In the genomic region with DNA sequence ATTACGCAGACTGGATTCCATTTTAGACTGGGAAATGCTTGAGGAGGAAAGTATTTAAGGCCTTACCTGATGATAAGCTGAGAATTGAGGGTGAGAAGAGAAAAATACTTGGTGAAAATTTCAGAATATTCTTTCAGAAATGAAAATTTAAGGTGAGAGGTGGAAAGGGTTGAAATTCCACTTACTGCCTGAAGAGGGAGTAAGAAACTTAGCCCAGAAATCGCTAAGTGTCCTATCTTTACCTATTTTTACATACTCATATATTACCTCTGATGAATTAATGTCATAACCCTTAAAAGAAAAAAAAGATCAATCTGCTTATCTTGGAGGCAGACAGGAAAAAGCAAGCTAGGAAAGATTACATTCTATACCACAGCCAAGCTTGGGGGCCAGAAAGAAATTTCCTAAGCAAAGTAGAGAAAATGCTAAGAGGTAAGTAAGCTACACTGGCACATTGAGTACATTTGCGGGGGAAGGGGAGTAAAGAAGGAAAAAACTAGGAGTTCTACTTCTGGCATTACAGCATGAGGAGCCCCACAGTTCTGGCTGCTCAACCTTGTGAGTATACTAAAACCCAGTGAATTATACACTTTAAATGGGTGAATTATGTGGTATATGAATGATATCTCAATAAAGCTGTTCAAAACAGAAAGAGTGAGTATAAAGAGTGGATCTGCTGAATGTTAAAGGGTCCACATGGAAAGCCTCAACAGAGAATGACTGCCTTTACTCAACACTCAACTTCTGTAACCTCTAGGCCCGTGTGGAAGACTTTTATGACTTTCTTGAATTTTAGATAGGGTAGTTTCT, we compare ENCODE assay signal across 9 cellular contexts. TPM values are rescaled to one million over a fixed set of nuclear protein-coding genes. Genes with fewer than 3 reads are reported as not detected.
DNase-seq lines count a peak whose midpoint lies in the region; ATAC-seq and TF ChIP-seq lines count a peak whose summit lies in the region.
"Had no signal": no experiment of that assay in that cellular context is flagged by ENCODE, and none has a peak within 500 bp of the region (broad histone marks: within the 10 kb centered on the region; RNA-seq: fewer than 3 reads in every experiment).

No MANE protein-coding gene starts in this region.

- H3K4me1 Mint-ChIP-seq in activated CD8-positive, alpha-beta memory T cell treated with anti-CD3 and anti-CD28 coated beads, Interleukin-2, amount 10 ng/mL, durations not matched to agents 7 days and 5 days = no peaks in the 10 kb centered on the region
- H3K4me1 Mint-ChIP-seq: central memory CD8-positive, alpha-beta T cell had no signal

- DNase-seq in activated CD8-positive, alpha-beta memory T cell treated with anti-CD3 and anti-CD28 coated beads, Interleukin-2, amount 10 ng/mL, durations not matched to agents 7 days and 5 days = no peak
- DNase-seq in activated CD8-positive, alpha-beta memory T cell treated with anti-CD3 and anti-CD28 coated beads, Interleukin-2, amount 50 U/mL, for 4 hours = no peak
- DNase-seq in SK-MEL-5 (ENCODE audit: low read depth, low spot score) (peak; percentile 47), transverse colon (no peak), putamen (ENCODE audit: low spot score) (no peak)

- H3K4me3 ChIP-seq in gastroesophageal sphincter (no peak overlapping the region), transverse colon (no peak overlapping the region)

- TF ChIP-seq EP300 in gastroesophageal sphincter (IDR thresholded peaks at IDR 0.05) (no peak), transverse colon (IDR thresholded peaks at IDR 0.05; ENCODE audit: low read depth) (no peak)

- 65 to 71% methylated on average over 4 of the region's 4 CpGs for WGBS in gastroesophageal sphincter (ENCODE audit: low coverage in 1 of 2), 2 donors
- 72 to 81% methylated on average over 4 of the region's 4 CpGs for WGBS in transverse colon (ENCODE audit: low coverage in 1 of 2), 2 donors

- TF ChIP-seq POLR2A in gastroesophageal sphincter (IDR thresholded peaks at IDR 0.05) (no peak), transverse colon (IDR thresholded peaks at IDR 0.05) (no peak)

- no peak overlapping the region for H3K4me3 Mint-ChIP-seq in activated CD8-positive, alpha-beta memory T cell treated with anti-CD3 and anti-CD28 coated beads, Interleukin-2, amount 10 ng/mL, durations not matched to agents 7 days and 5 days
- H3K4me3 Mint-ChIP-seq: central memory CD8-positive, alpha-beta T cell had no signal

- H3K36me3 ChIP-seq in gastroesophageal sphincter = peaks cover 0 to 66% of the 10 kb centered on the region in 2 donors
- peaks cover 0 to 87% (median 29%) of the 10 kb centered on the region in 4 donors for H3K36me3 ChIP-seq in transverse colon

- H3K27me3 ChIP-seq in gastroesophageal sphincter = no peaks in the 10 kb centered on the region
- H3K27me3 ChIP-seq in transverse colon = no peaks in the 10 kb centered on the region

- CTCF ChIA-PET in activated CD8-positive, alpha-beta memory T cell treated with anti-CD3 and anti-CD28 coated beads, Interleukin-2, amount 10 ng/mL, durations not matched to agents 7 days and 5 days (lab: Charles Lee) = interaction anchor here (0.8 to 2.6 kb wide), 13 partner anchors 8 to 163 kb away, joined by 3 to 12 read pairs (median 4); partner anchors contain the start of genes GEN1 and SMC6

- ATAC-seq in activated CD8-positive, alpha-beta memory T cell treated with anti-CD3 and anti-CD28 coated beads, Interleukin-2, amount 10 ng/mL, durations not matched to agents 7 days and 5 days = no peak
- ATAC-seq in HG02759 (IDR thresholded peaks at IDR 0.05; ENCODE audit: unreplicated experiment) = peak; percentile 65
- no peak for ATAC-seq in gastroesophageal sphincter
- ATAC-seq in GM19023 (IDR thresholded peaks at IDR 0.05; ENCODE audit: unreplicated experiment) = no peak

- TF ChIP-seq CTCF in gastroesophageal sphincter (IDR thresholded peaks at IDR 0.05) (peak; percentile 64 to 76 (median 68)), transverse colon (IDR thresholded peaks at IDR 0.05) (peak; percentile 70 to 86 (median 76))

- in situ Hi-C loops in SK-MEL-5 (cut with HindIII; ENCODE audit: low pct_unique_long_range_greater_than_20kb, low sequenced_read_pairs) = no loop called here
- in situ Hi-C loops in transverse colon (cut with MboI; ENCODE audit: low pct_ligation_motif_present in 1 of 4, low pct_unique_long_range_greater_than_20kb in 1 of 4, low sequenced_read_pairs in 3 of 4) = loop anchor here in 2 of 4 donors (25.0 kb wide), 1 partner anchor 118 kb away; no protein-coding TSS in a partner anchor

- H3K27me3 Mint-ChIP-seq in activated CD8-positive, alpha-beta memory T cell treated with anti-CD3 and anti-CD28 coated beads, Interleukin-2, amount 10 ng/mL, durations not matched to agents 7 days and 5 days = no peaks in the 10 kb centered on the region
- H3K27me3 Mint-ChIP-seq: central memory CD8-positive, alpha-beta T cell had no signal

- peak overlapping the region; percentile 36 for H3K27ac Mint-ChIP-seq in activated CD8-positive, alpha-beta memory T cell treated with anti-CD3 and anti-CD28 coated beads, Interleukin-2, amount 10 ng/mL, durations not matched to agents 7 days and 5 days

- H3K27ac ChIP-seq in gastroesophageal sphincter (no peak overlapping the region), transverse colon (no peak overlapping the region)

- peaks cover 29% of the 10 kb centered on the region for H3K36me3 Mint-ChIP-seq in activated CD8-positive, alpha-beta memory T cell treated with anti-CD3 and anti-CD28 coated beads, Interleukin-2, amount 10 ng/mL, durations not matched to agents 7 days and 5 days

- intact Hi-C loops in transverse colon (cut with DNase I; ENCODE audit: low total_unique reads) = no loop called here

- no peaks in the 10 kb centered on the region for H3K4me1 ChIP-seq in gastroesophageal sphincter
- H3K4me1 ChIP-seq in transverse colon = no peaks in the 10 kb centered on the region

- H3K9me3 ChIP-seq in gastroesophageal sphincter = no peaks in the 10 kb centered on the region
- H3K9me3 ChIP-seq in transverse colon = no peaks in the 10 kb centered on the region

- no peaks in the 10 kb centered on the region for H3K9me3 Mint-ChIP-seq in activated CD8-positive, alpha-beta memory T cell treated with anti-CD3 and anti-CD28 coated beads, Interleukin-2, amount 10 ng/mL, durations not matched to agents 7 days and 5 days (ENCODE audit: low read depth)
- H3K9me3 Mint-ChIP-seq: central memory CD8-positive, alpha-beta T cell had no signal

RNA-seq across cellular contexts. Expression of gene SMC6, which starts 33.8 kb away (rescaled TPM):
- 10 to 100 TPM; 32.1 to 35.1 TPM for total RNA-seq in activated CD8-positive, alpha-beta memory T cell treated with anti-CD3 and anti-CD28 coated beads, Interleukin-2, amount 10 ng/mL, durations not matched to agents 7 days and 5 days
- 26.3 and 30.6 TPM in 2 replicates for total RNA-seq in SK-MEL-5 (2014; rRNA removed; shearing (Covaris generic))
- polyA plus RNA-seq in SK-MEL-5 (2015; cell fraction: cytosol; rRNA removed) = 14.8 and 18.4 TPM in 2 replicates
- polyA plus RNA-seq in SK-MEL-5 (2015; cell fraction: nucleus; rRNA removed) = 73.8 and 90.3 TPM in 2 replicates
- 10 to 100 TPM; 11.2 to 16.7 (median 14.1) TPM for total RNA-seq in gastroesophageal sphincter
- 10 to 100 TPM; 15.7 to 49.1 (median 36.2) TPM for total RNA-seq in transverse colon

RNA-seq across cellular contexts. Expression of gene GEN1, which starts 34.2 kb away (rescaled TPM):
- 10 to 100 TPM; 40.0 to 48.7 TPM for total RNA-seq in activated CD8-positive, alpha-beta memory T cell treated with anti-CD3 and anti-CD28 coated beads, Interleukin-2, amount 10 ng/mL, durations not matched to agents 7 days and 5 days
- 16.1 and 21.4 TPM in 2 replicates for total RNA-seq in SK-MEL-5 (2014; rRNA removed; shearing (Covaris generic))
- 6.8 and 12.7 TPM in 2 replicates for polyA plus RNA-seq in SK-MEL-5 (2015; cell fraction: cytosol; rRNA removed)
- 79.4 and 87.3 TPM in 2 replicates for polyA plus RNA-seq in SK-MEL-5 (2015; cell fraction: nucleus; rRNA removed)
- 1 to 10 TPM; 1.4 to 5.8 (median 3.0) TPM for total RNA-seq in gastroesophageal sphincter
- 100 to 1,000 TPM in 1 of 4 donors, 10 to 100 TPM in 3; 36.4 to 110 (median 63.7) TPM for total RNA-seq in transverse colon
